In the genomic region with DNA sequence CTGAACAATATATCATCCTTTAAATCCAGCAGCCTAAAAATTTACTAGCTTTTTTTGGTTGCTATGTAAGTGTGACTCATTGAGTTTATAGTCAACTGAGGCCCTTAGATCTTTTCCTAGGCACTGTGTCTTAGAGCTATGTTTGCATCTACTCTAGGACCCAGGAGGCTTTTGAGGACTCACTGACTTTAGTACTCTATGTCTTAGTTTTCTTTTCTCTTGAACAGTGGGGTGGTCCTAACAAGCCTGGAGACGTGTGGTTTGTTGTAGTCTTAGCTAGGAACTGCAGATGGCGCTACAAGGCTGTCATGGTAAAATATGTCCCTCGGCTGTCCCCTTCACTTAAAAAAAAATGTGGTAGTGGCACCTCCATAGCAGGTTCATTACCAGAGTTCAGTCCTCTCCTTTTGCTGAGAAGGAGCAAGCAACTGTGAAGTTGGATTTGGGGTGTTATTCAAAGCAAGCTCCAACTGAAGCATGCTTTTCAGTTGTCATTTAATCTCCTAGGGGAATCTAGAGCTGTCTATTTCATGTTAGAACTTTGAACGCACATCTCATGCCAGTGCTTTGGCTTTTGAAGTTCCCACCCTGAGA, we compare ENCODE assay signal across 8 cellular contexts. TPM values are rescaled to one million over a fixed set of nuclear protein-coding genes. Genes with fewer than 3 reads are reported as not detected.
DNase-seq lines count a peak whose midpoint lies in the region; ATAC-seq and FAIRE-seq lines count a peak whose summit lies in the region.

No MANE protein-coding gene starts in this region.

- no peak overlapping the region for H3K4me3 Mint-ChIP-seq in activated T-helper 1 cell treated with anti-CD3 and anti-CD28 coated beads, Interleukin-12 subunit alpha, Interleukin-12 subunit beta, Interleukin-2, Interleukin-4 antibody, amounts not matched to agents 30 ng/mL and 10 ng/mL and 1 ng/mL, durations not matched to agents 14 hours and 24 hours and 36 hours

- H3K9me3 Mint-ChIP-seq in activated T-helper 1 cell treated with anti-CD3 and anti-CD28 coated beads, Interleukin-12 subunit alpha, Interleukin-12 subunit beta, Interleukin-2, Interleukin-4 antibody, amounts not matched to agents 30 ng/mL and 10 ng/mL and 1 ng/mL, durations not matched to agents 14 hours and 24 hours and 36 hours: no peaks in the 10 kb centered on the region

- no peaks in the 10 kb centered on the region for H3K36me3 Mint-ChIP-seq in activated T-helper 1 cell treated with anti-CD3 and anti-CD28 coated beads, Interleukin-12 subunit alpha, Interleukin-12 subunit beta, Interleukin-2, Interleukin-4 antibody, amounts not matched to agents 30 ng/mL and 10 ng/mL and 1 ng/mL, durations not matched to agents 14 hours and 24 hours and 36 hours (ENCODE audit: low read depth)

- H3K27me3 Mint-ChIP-seq in activated T-helper 1 cell treated with anti-CD3 and anti-CD28 coated beads, Interleukin-12 subunit alpha, Interleukin-12 subunit beta, Interleukin-2, Interleukin-4 antibody, amounts not matched to agents 30 ng/mL and 10 ng/mL and 1 ng/mL, durations not matched to agents 14 hours and 24 hours and 36 hours (ENCODE audit: insufficient read depth): peaks cover 26% of the 10 kb centered on the region

- H3K27ac Mint-ChIP-seq in activated T-helper 1 cell treated with anti-CD3 and anti-CD28 coated beads, Interleukin-12 subunit alpha, Interleukin-12 subunit beta, Interleukin-2, Interleukin-4 antibody, amounts not matched to agents 30 ng/mL and 10 ng/mL and 1 ng/mL, durations not matched to agents 14 hours and 24 hours and 36 hours: no peak overlapping the region

- no peak for FAIRE-seq in frontal cortex (lab: Jason Lieb, UNC)

- H3K4me1 Mint-ChIP-seq in activated T-helper 1 cell treated with anti-CD3 and anti-CD28 coated beads, Interleukin-12 subunit alpha, Interleukin-12 subunit beta, Interleukin-2, Interleukin-4 antibody, amounts not matched to agents 30 ng/mL and 10 ng/mL and 1 ng/mL, durations not matched to agents 14 hours and 24 hours and 36 hours (ENCODE audit: low read depth): peaks cover 10% of the 10 kb centered on the region

- peak; percentile 59 for DNase-seq in stimulated activated CD4-positive, alpha-beta T cell treated with anti-CD3 and anti-CD28 coated beads, Interleukin-15, amount 100 ng/mL, for 24 hours
- no peak for DNase-seq in stimulated activated CD4-positive, alpha-beta T cell treated with anti-CD3 and anti-CD28 coated beads, Interleukin-12 subunit alpha, Interleukin-12 subunit beta, amount 100 ng/mL, for 4 hours
- DNase-seq in KG1 (lab: John Stamatoyannopoulos, UW) (peak; percentile 48), NOMO-1 treated with dmso at 0.1 percent for 144 hours (lab: John Stamatoyannopoulos, UW; ENCODE audit: unreplicated experiment) (peak; percentile 27), frontal cortex (ENCODE audit: low spot score in 2 of 2) (peak; percentile 34 to 56), pons (ENCODE audit: low spot score) (peak; percentile 75)
- peak; percentile 37 for DNase-seq in activated T-helper 1 cell treated with anti-CD3 and anti-CD28 coated beads, Interleukin-12 subunit alpha, Interleukin-12 subunit beta, Interleukin-2, Interleukin-4 antibody, amounts not matched to agents 30 ng/mL and 10 ng/mL and 1 ng/mL, durations not matched to agents 14 hours and 24 hours and 36 hours (ENCODE audit: low spot score)

- intact Hi-C loops in activated T-helper 1 cell treated with anti-CD3 and anti-CD28 coated beads, Interleukin-12 subunit alpha, Interleukin-12 subunit beta, Interleukin-2, Interleukin-4 antibody, amounts not matched to agents 30 ng/mL and 10 ng/mL and 1 ng/mL, durations not matched to agents 14 hours and 24 hours and 36 hours (cut with micrococcal nuclease): loop anchor here (1.0 to 5.0 kb wide), 4 partner anchors 156 to 349 kb away; partner anchors contain the start of gene FMNL3

- ATAC-seq in GM19467 (IDR thresholded peaks at IDR 0.05; ENCODE audit: unreplicated experiment): no peak

RNA-seq across cellular contexts. Expression of gene SPATS2, which starts 8.6 kb away (rescaled TPM):
- 11.6 and 12.0 TPM in 2 replicates for total RNA-seq in activated T-helper 1 cell treated with anti-CD3 and anti-CD28 coated beads, Interleukin-12 subunit alpha, Interleukin-12 subunit beta, Interleukin-2, Interleukin-4 antibody, amounts not matched to agents 30 ng/mL and 10 ng/mL and 1 ng/mL, durations not matched to agents 14 hours and 24 hours and 36 hours
- total RNA-seq in frontal cortex: 50.5 TPM

RNA-seq across cellular contexts. Expression of gene DNAJC22, which starts 12.0 kb away (rescaled TPM):
- 0.16 TPM in 1 of 2 replicates, not detected in the other for total RNA-seq in activated T-helper 1 cell treated with anti-CD3 and anti-CD28 coated beads, Interleukin-12 subunit alpha, Interleukin-12 subunit beta, Interleukin-2, Interleukin-4 antibody, amounts not matched to agents 30 ng/mL and 10 ng/mL and 1 ng/mL, durations not matched to agents 14 hours and 24 hours and 36 hours
- under 0.01 TPM for total RNA-seq in frontal cortex

RNA-seq across cellular contexts. Expression of gene C1QL4, which starts 21.7 kb away (rescaled TPM):
- total RNA-seq in activated T-helper 1 cell treated with anti-CD3 and anti-CD28 coated beads, Interleukin-12 subunit alpha, Interleukin-12 subunit beta, Interleukin-2, Interleukin-4 antibody, amounts not matched to agents 30 ng/mL and 10 ng/mL and 1 ng/mL, durations not matched to agents 14 hours and 24 hours and 36 hours: not detected in 2 replicates
- 0.41 TPM for total RNA-seq in frontal cortex

RNA-seq across cellular contexts. Expression of gene TROAP, which starts 35.6 kb away (rescaled TPM):
- total RNA-seq in activated T-helper 1 cell treated with anti-CD3 and anti-CD28 coated beads, Interleukin-12 subunit alpha, Interleukin-12 subunit beta, Interleukin-2, Interleukin-4 antibody, amounts not matched to agents 30 ng/mL and 10 ng/mL and 1 ng/mL, durations not matched to agents 14 hours and 24 hours and 36 hours: 46.0 TPM in 2 replicates
- 2.9 TPM for total RNA-seq in frontal cortex
